ENCODE assay signal across 3 cellular contexts in genomic region chr3:46417841-46418611, GRCh38.
A peak's percentile ranks its signal among the peaks of the same experiment; 100 is the strongest.
TF ChIP-seq lines count a peak whose summit lies in the region.

No MANE protein-coding gene starts in this region.

TF ChIP-seq in GM23338, 12 proteins besides CTCF, POLR2A, EP300 and RAD21:
- TF ChIP-seq ZNF462 (CRISPR knock-in tag; IDR thresholded peaks at IDR 0.05) (no peak), ZNF114 (CRISPR knock-in tag; IDR thresholded peaks at IDR 0.05) (no peak), EZH2phosphoT487 (IDR thresholded peaks at IDR 0.05; ENCODE audit: unreplicated experiment) (no peak), JUNB (IDR thresholded peaks at IDR 0.05; ENCODE audit: unreplicated experiment) (no peak)

TF ChIP-seq in IMR-90, 13 proteins besides CTCF, POLR2A, EP300 and RAD21:
- no peak for TF ChIP-seq MXI1 (IDR thresholded peaks at IDR 0.05; ENCODE audit: borderline replicate concordance, low read depth, low read length)
- TF ChIP-seq CEBPB (IDR thresholded peaks at IDR 0.05; ENCODE audit: low read depth, low read length), result peak; percentile 40; the same call in 1 of the 2 replicates

TF ChIP-seq in K562, 482 proteins besides CTCF, POLR2A, EP300 and RAD21:
- TF ChIP-seq CEBPG (CRISPR knock-in tag; IDR thresholded peaks at IDR 0.05) (no peak), CEBPG (tag; conservative IDR thresholded peaks at IDR 0.05 in 1 of 2, IDR thresholded peaks at IDR 0.05 in 1 of 2) (0 out of 4 replicates have a peak, but pooled peaks of 1 of the 2 experiments have one; percentile 11), ZNF318 (IDR thresholded peaks at IDR 0.05; ENCODE audit: borderline replicate concordance in 1 of 2, low read depth in 1 of 2) (no peak), ZMIZ1 (IDR thresholded peaks at IDR 0.05; ENCODE audit: low read depth in 2 of 2, low read length in 2 of 2) (no peak), ARID1B (IDR thresholded peaks at IDR 0.05) (no peak), CEBPB (tag; IDR thresholded peaks at IDR 0.05) (peak; percentile 84), DDX20 (tag; IDR thresholded peaks at IDR 0.05; ENCODE audit: low read depth) (no peak), ILK (tag; IDR thresholded peaks at IDR 0.05; ENCODE audit: borderline replicate concordance, low read depth) (no peak)
